Comparison of ENCODE assay signal across 22 cellular contexts in genomic region chr11:74000307-74000630, GRCh38. TPM values are rescaled to one million over a fixed set of nuclear protein-coding genes. Genes with fewer than 3 reads are reported as not detected.
DNase-seq lines count a peak whose midpoint lies in the region; ATAC-seq lines count a peak whose summit lies in the region.
"Had no signal": no experiment of that assay in that cellular context is flagged by ENCODE, and none has a peak within 500 bp of the region (broad histone marks: within the 10 kb centered on the region; RNA-seq: fewer than 3 reads in every experiment).

No MANE protein-coding gene starts in this region.

- H2AK5ac ChIP-seq in mesendoderm (ENCODE audit: low read length) = no peak overlapping the region

- no peak overlapping the region for H3K56ac ChIP-seq in mesendoderm (ENCODE audit: low read length)

- H4K5ac ChIP-seq in mesendoderm (ENCODE audit: low read length) = no peak overlapping the region

- H3K27me3 Mint-ChIP-seq in activated T-helper 1 cell treated with anti-CD3 and anti-CD28 coated beads, Interleukin-12 subunit alpha, Interleukin-12 subunit beta, Interleukin-2, Interleukin-4 antibody, amounts not matched to agents 30 ng/mL and 10 ng/mL and 1 ng/mL, durations not matched to agents 14 hours and 24 hours and 36 hours (ENCODE audit: insufficient read depth) = no peaks in the 10 kb centered on the region
- H3K27me3 Mint-ChIP-seq in memory B cell = no peaks in the 10 kb centered on the region
- H3K27me3 Mint-ChIP-seq: progenitor cell of endocrine pancreas had no signal

- no peaks in the 10 kb centered on the region for H3K9me3 Mint-ChIP-seq in activated T-helper 1 cell treated with anti-CD3 and anti-CD28 coated beads, Interleukin-12 subunit alpha, Interleukin-12 subunit beta, Interleukin-2, Interleukin-4 antibody, amounts not matched to agents 30 ng/mL and 10 ng/mL and 1 ng/mL, durations not matched to agents 14 hours and 24 hours and 36 hours
- no peaks in the 10 kb centered on the region for H3K9me3 Mint-ChIP-seq in memory B cell
- H3K9me3 Mint-ChIP-seq: activated naive CD4-positive, alpha-beta T cell treated with anti-CD3 and anti-CD28 coated beads for 36 hours; H9 had no signal

- no peak overlapping the region for H4K8ac ChIP-seq in mesendoderm (ENCODE audit: low read depth, low read length)

- intact Hi-C loops in activated T-helper 1 cell treated with anti-CD3 and anti-CD28 coated beads, Interleukin-12 subunit alpha, Interleukin-12 subunit beta, Interleukin-2, Interleukin-4 antibody, amounts not matched to agents 30 ng/mL and 10 ng/mL and 1 ng/mL, durations not matched to agents 14 hours and 24 hours and 36 hours (cut with micrococcal nuclease) = loop anchor here (1.0 kb wide), 2 partner anchors 11 to 20 kb away; no protein-coding TSS in a partner anchor

- no peaks in the 10 kb centered on the region for H3K36me3 ChIP-seq in mesendoderm (ENCODE audit: control insufficient read depth, insufficient read depth, low read length)
- H3K36me3 ChIP-seq: colonic mucosa had no signal

- no peaks in the 10 kb centered on the region for H3K27me3 ChIP-seq in mesendoderm (ENCODE audit: insufficient read depth, low read length, poor library complexity)
- H3K27me3 ChIP-seq: colonic mucosa, heart left ventricle, tibial nerve had no signal

- H2BK5ac ChIP-seq in mesendoderm (ENCODE audit: low read length) = no peak overlapping the region

- H3K4me3 ChIP-seq in mesendoderm (ENCODE audit: low read length) = no peak overlapping the region
- H3K4me3 ChIP-seq: colonic mucosa, heart left ventricle, PC-9, tibial nerve had no signal

- H3K18ac ChIP-seq in mesendoderm (ENCODE audit: low read length) = no peak overlapping the region

- H3K4me3 Mint-ChIP-seq in activated T-helper 1 cell treated with anti-CD3 and anti-CD28 coated beads, Interleukin-12 subunit alpha, Interleukin-12 subunit beta, Interleukin-2, Interleukin-4 antibody, amounts not matched to agents 30 ng/mL and 10 ng/mL and 1 ng/mL, durations not matched to agents 14 hours and 24 hours and 36 hours = no peak overlapping the region
- no peak overlapping the region for H3K4me3 Mint-ChIP-seq in memory B cell
- H3K4me3 Mint-ChIP-seq: activated naive CD4-positive, alpha-beta T cell treated with anti-CD3 and anti-CD28 coated beads for 36 hours; H9 had no signal

- H3K4me1 ChIP-seq in mesendoderm (ENCODE audit: control insufficient read depth, low read depth, low read length) = no peaks in the 10 kb centered on the region
- H3K4me1 ChIP-seq: colonic mucosa had no signal

- no peak overlapping the region for H3K4ac ChIP-seq in mesendoderm (ENCODE audit: low read depth, low read length)

- H2BK120ac ChIP-seq in mesendoderm (ENCODE audit: low read depth, low read length) = no peak overlapping the region

- peaks cover 82% of the 10 kb centered on the region for H3K4me1 Mint-ChIP-seq in activated T-helper 1 cell treated with anti-CD3 and anti-CD28 coated beads, Interleukin-12 subunit alpha, Interleukin-12 subunit beta, Interleukin-2, Interleukin-4 antibody, amounts not matched to agents 30 ng/mL and 10 ng/mL and 1 ng/mL, durations not matched to agents 14 hours and 24 hours and 36 hours (ENCODE audit: low read depth)
- H3K4me1 Mint-ChIP-seq in memory B cell = peaks cover 27% of the 10 kb centered on the region

- H3K27ac Mint-ChIP-seq in activated T-helper 1 cell treated with anti-CD3 and anti-CD28 coated beads, Interleukin-12 subunit alpha, Interleukin-12 subunit beta, Interleukin-2, Interleukin-4 antibody, amounts not matched to agents 30 ng/mL and 10 ng/mL and 1 ng/mL, durations not matched to agents 14 hours and 24 hours and 36 hours = peak overlapping the region; percentile 79
- H3K27ac Mint-ChIP-seq in memory B cell = peak overlapping the region; percentile 100
- H3K27ac Mint-ChIP-seq: activated naive CD4-positive, alpha-beta T cell treated with anti-CD3 and anti-CD28 coated beads for 36 hours; H9; progenitor cell of endocrine pancreas had no signal

- no CpG with 5 or more reads among the region's 6 CpGs for WGBS in mesendoderm (ENCODE audit: extremely low coverage, insufficient coverage, low lambda C conversion rate)

- no peak for ATAC-seq in memory B cell (ENCODE audit: low read depth)
- ATAC-seq: heart left ventricle, Right ventricle myocardium inferior had no signal

- no peak overlapping the region for H3K9ac ChIP-seq in mesendoderm (ENCODE audit: low read length)

- H3K79me2 ChIP-seq in mesendoderm (ENCODE audit: control insufficient read depth, insufficient read depth, low read length) = no peaks in the 10 kb centered on the region

- H3K23ac ChIP-seq in mesendoderm (ENCODE audit: low read length) = no peak overlapping the region

- H2BK15ac ChIP-seq in mesendoderm (replicated peaks; ENCODE audit: low read depth) = no peak overlapping the region

- no peak overlapping the region for H3K4me2 ChIP-seq in mesendoderm (ENCODE audit: low read length)
- H3K4me2 ChIP-seq: PC-9 had no signal

- H3K27ac ChIP-seq in temporal lobe (ENCODE audit: low read depth, low read length) = peak overlapping the region; percentile 3
- H3K27ac ChIP-seq in mesendoderm (ENCODE audit: low read depth, low read length) = no peak overlapping the region
- H3K27ac ChIP-seq: colonic mucosa, heart left ventricle, PC-9, tibial nerve had no signal

- peak; percentile 25 to 33 for DNase-seq in activated T-cell treated with anti-CD3 and anti-CD28 coated beads, Interleukin-2, amount 50 U/mL, for 48 hours
- no peak for DNase-seq in activated T-cell treated with anti-CD3 and anti-CD28 coated beads for 4 hours
- no peak for DNase-seq in activated T-helper 1 cell treated with anti-CD3 and anti-CD28 coated beads, Interleukin-12 subunit alpha, Interleukin-12 subunit beta, Interleukin-2, Interleukin-4 antibody, amounts not matched to agents 30 ng/mL and 10 ng/mL and 1 ng/mL, durations not matched to agents 14 hours and 24 hours and 36 hours (ENCODE audit: low spot score)
- no peak for DNase-seq in memory B cell (ENCODE audit: low spot score in 2 of 2)
- DNase-seq in cerebellar nuclear complex (lab: John Stamatoyannopoulos, UW) = no peak
- DNase-seq in mesendoderm = no peak
- DNase-seq: ACHN; activated CD4-positive, alpha-beta T cell treated with anti-CD3 and anti-CD28 coated beads for 4 hours; activated naive CD4-positive, alpha-beta T cell treated with anti-CD3 and anti-CD28 coated beads for 36 hours; colonic mucosa; foreskin fibroblast; H9; heart left ventricle; mammary epithelial cell; NCI-H2171; NCI-H524 had no signal

- no peaks in the 10 kb centered on the region for H3K79me1 ChIP-seq in mesendoderm (ENCODE audit: low read length)

- H3K36me3 Mint-ChIP-seq in activated T-helper 1 cell treated with anti-CD3 and anti-CD28 coated beads, Interleukin-12 subunit alpha, Interleukin-12 subunit beta, Interleukin-2, Interleukin-4 antibody, amounts not matched to agents 30 ng/mL and 10 ng/mL and 1 ng/mL, durations not matched to agents 14 hours and 24 hours and 36 hours (ENCODE audit: low read depth) = peaks cover 28% of the 10 kb centered on the region
- H3K36me3 Mint-ChIP-seq in memory B cell = peaks cover 6% of the 10 kb centered on the region

RNA-seq across cellular contexts. Expression of gene UCP3, which starts 8.6 kb away (rescaled TPM):
- total RNA-seq in activated T-helper 1 cell treated with anti-CD3 and anti-CD28 coated beads, Interleukin-12 subunit alpha, Interleukin-12 subunit beta, Interleukin-2, Interleukin-4 antibody, amounts not matched to agents 30 ng/mL and 10 ng/mL and 1 ng/mL, durations not matched to agents 14 hours and 24 hours and 36 hours = 4.1 and 4.8 TPM in 2 replicates
- total RNA-seq in temporal lobe = 0.98 TPM
- polyA plus RNA-seq in mesendoderm (2013, experiment 1 of 2) = 0.18 TPM
- 0.28 TPM for polyA plus RNA-seq in mesendoderm (2013, experiment 2 of 2)

RNA-seq across cellular contexts. Expression of gene UCP2, which starts 17.6 kb away (rescaled TPM):
- total RNA-seq in activated T-helper 1 cell treated with anti-CD3 and anti-CD28 coated beads, Interleukin-12 subunit alpha, Interleukin-12 subunit beta, Interleukin-2, Interleukin-4 antibody, amounts not matched to agents 30 ng/mL and 10 ng/mL and 1 ng/mL, durations not matched to agents 14 hours and 24 hours and 36 hours = 821 and 858 TPM in 2 replicates
- 3.7 TPM for total RNA-seq in temporal lobe
- 47.4 TPM for polyA plus RNA-seq in mesendoderm (2013, experiment 1 of 2)
- 47.6 TPM for polyA plus RNA-seq in mesendoderm (2013, experiment 2 of 2)

RNA-seq across cellular contexts. Expression of gene DNAJB13, which starts 49.4 kb away (rescaled TPM):
- 0.29 and 0.64 TPM in 2 replicates for total RNA-seq in activated T-helper 1 cell treated with anti-CD3 and anti-CD28 coated beads, Interleukin-12 subunit alpha, Interleukin-12 subunit beta, Interleukin-2, Interleukin-4 antibody, amounts not matched to agents 30 ng/mL and 10 ng/mL and 1 ng/mL, durations not matched to agents 14 hours and 24 hours and 36 hours
- 0.25 TPM for total RNA-seq in temporal lobe
- 0.04 TPM for polyA plus RNA-seq in mesendoderm (2013, experiment 1 of 2)
- not detected for polyA plus RNA-seq in mesendoderm (2013, experiment 2 of 2)
- total RNA-seq: colonic mucosa, esophagus mucosa, H9, heart left ventricle, mammary epithelial cell, Right ventricle myocardium inferior had no signal
- polyA plus RNA-seq: mammary epithelial cell had no signal

Comparison
In these comparisons a context has a peak if more than half of its experiments do, and no peak if none do; other contexts are left out.
1. DNase-seq: peak in activated T-cell treated with anti-CD3 and anti-CD28 coated beads, Interleukin-2, amount 50 U/mL, for 48 hours (2 of 2); none in activated T-cell treated with anti-CD3 and anti-CD28 coated beads for 4 hours (single experiment), activated T-helper 1 cell treated with anti-CD3 and anti-CD28 coated beads, Interleukin-12 subunit alpha, Interleukin-12 subunit beta, Interleukin-2, Interleukin-4 antibody, amounts not matched to agents 30 ng/mL and 10 ng/mL and 1 ng/mL, durations not matched to agents 14 hours and 24 hours and 36 hours (single experiment), memory B cell (0 of 2), cerebellar nuclear complex (0 of 2) and mesendoderm (single experiment).
2. RNA of gene UCP2, which starts 17.6 kb away (total RNA-seq): 821 to 858 TPM in activated T-helper 1 cell treated with anti-CD3 and anti-CD28 coated beads, Interleukin-12 subunit alpha, Interleukin-12 subunit beta, Interleukin-2, Interleukin-4 antibody, amounts not matched to agents 30 ng/mL and 10 ng/mL and 1 ng/mL, durations not matched to agents 14 hours and 24 hours and 36 hours; 3.7 TPM in temporal lobe (single experiment); every median in the first group is over 100 times any median in the second.